In genomic region chr18:513826-514530, GRCh38 we compare ENCODE assay signal across 25 cellular contexts. TPM values are rescaled to one million over a fixed set of nuclear protein-coding genes. Genes with fewer than 3 reads are reported as not detected.
"Had no signal": no experiment of that assay in that cellular context is flagged by ENCODE, and none has a peak within 500 bp of the region (broad histone marks: within the 10 kb centered on the region; RNA-seq: fewer than 3 reads in every experiment).

No MANE protein-coding gene starts in this region.

- H3K9me3 ChIP-seq: adrenal gland had no signal

- H3K27me3 ChIP-seq: adrenal gland had no signal

- H3K27ac Mint-ChIP-seq: activated CD4-positive, alpha-beta T cell treated with anti-CD3 and anti-CD28 coated beads for 36 hours; activated CD8-positive, alpha-beta T cell treated with anti-CD3 and anti-CD28 coated beads for 36 hours; activated naive CD4-positive, alpha-beta T cell treated with anti-CD3 and anti-CD28 coated beads, Interleukin-2, amount 10 ng/mL, durations not matched to agents 7 days and 5 days; activated naive CD8-positive, alpha-beta T cell treated with anti-CD3 and anti-CD28 coated beads for 36 hours; activated T-cell treated with anti-CD3 and anti-CD28 coated beads, Interleukin-2, amount 50 U/mL, for 72 hours; activated T-helper 2 cell treated with anti-CD3 and anti-CD28 coated beads, Interferon-gamma antibody, Interleukin-2, Interleukin-4, amounts not matched to agents 10 μg/mL and 5 μg/mL and 100 μg/mL, durations not matched to agents 14 hours and 24 hours and 36 hours; T-cell had no signal

- H3K9ac ChIP-seq: KMS-11 had no signal

- H3K4me3 ChIP-seq: adrenal gland, PC-9, SK-N-MC had no signal

- H3K36me3 Mint-ChIP-seq: activated naive CD8-positive, alpha-beta T cell treated with anti-CD3 and anti-CD28 coated beads for 36 hours; T-cell had no signal

- ATAC-seq: activated CD4-positive, alpha-beta T cell treated with anti-CD3 and anti-CD28 coated beads for 36 hours; activated CD8-positive, alpha-beta T cell treated with anti-CD3 and anti-CD28 coated beads for 36 hours; activated T-cell treated with anti-CD3 and anti-CD28 coated beads, Interleukin-2, amount 50 U/mL, for 72 hours; T-cell had no signal

- H3K27me3 Mint-ChIP-seq: activated naive CD4-positive, alpha-beta T cell treated with anti-CD3 and anti-CD28 coated beads, Interleukin-2, amount 10 ng/mL, durations not matched to agents 7 days and 5 days had no signal

- H3K27ac ChIP-seq: adrenal gland, KMS-11, PC-9, SK-N-MC, VCaP had no signal

- H3K4me1 ChIP-seq: adrenal gland had no signal

- H3K4me1 Mint-ChIP-seq: activated naive CD4-positive, alpha-beta T cell treated with anti-CD3 and anti-CD28 coated beads, Interleukin-2, amount 10 ng/mL, durations not matched to agents 7 days and 5 days had no signal

- H3K4me2 ChIP-seq: KMS-11, PC-9 had no signal

- H3K36me3 ChIP-seq: adrenal gland had no signal

- H3K4me3 Mint-ChIP-seq: activated CD4-positive, alpha-beta T cell treated with anti-CD3 and anti-CD28 coated beads for 36 hours; activated CD8-positive, alpha-beta T cell treated with anti-CD3 and anti-CD28 coated beads for 36 hours; activated naive CD4-positive, alpha-beta T cell treated with anti-CD3 and anti-CD28 coated beads, Interleukin-2, amount 10 ng/mL, durations not matched to agents 7 days and 5 days; activated naive CD8-positive, alpha-beta T cell treated with anti-CD3 and anti-CD28 coated beads for 36 hours; activated T-cell treated with anti-CD3 and anti-CD28 coated beads, Interleukin-2, amount 50 U/mL, for 72 hours; T-cell had no signal

- DNase-seq: activated CD4-positive, alpha-beta T cell treated with anti-CD3 and anti-CD28 coated beads for 36 hours; activated CD8-positive, alpha-beta memory T cell treated with anti-CD3 and anti-CD28 coated beads, Interleukin-2, amount 50 U/mL, for 4 hours; activated CD8-positive, alpha-beta T cell treated with anti-CD3 and anti-CD28 coated beads for 36 hours; activated gamma-delta T cell treated with Interleukin-2 at 50 U/mL for 16 hours; activated naive CD4-positive, alpha-beta T cell treated with anti-CD3 and anti-CD28 coated beads, Interleukin-2, amount 10 ng/mL, durations not matched to agents 7 days and 5 days; activated naive CD8-positive, alpha-beta T cell treated with anti-CD3 and anti-CD28 coated beads for 36 hours; activated T-cell treated with anti-CD3 and anti-CD28 coated beads, Interleukin-2, amount 50 U/mL, for 72 hours; anterior cingulate cortex; caudate nucleus; MV-4-11; NCI-H1092 treated with DMSO at 0.1 percent for 48 hours; NCI-H1436; NCI-H1694 treated with DMSO at 0.1 percent for 48 hours; NCI-H2029 treated with DMSO at 0.1 percent for 48 hours; NCI-H345; NCI-H510A; NCI-H526 treated with DMSO at 0.1 percent for 48 hours; NCI-H82; PC-9; T-cell had no signal

RNA-seq across cellular contexts. Expression of gene COLEC12, which starts 13.5 kb away (rescaled TPM):
- total RNA-seq: activated CD4-positive, alpha-beta T cell treated with anti-CD3 and anti-CD28 coated beads for 36 hours; activated CD8-positive, alpha-beta T cell treated with anti-CD3 and anti-CD28 coated beads for 36 hours; activated naive CD8-positive, alpha-beta T cell treated with anti-CD3 and anti-CD28 coated beads for 36 hours; activated T-helper 2 cell treated with anti-CD3 and anti-CD28 coated beads, Interferon-gamma antibody, Interleukin-2, Interleukin-4, amounts not matched to agents 10 μg/mL and 5 μg/mL and 100 μg/mL, durations not matched to agents 14 hours and 24 hours and 36 hours; PC-9 had no signal
